In genomic region chr19:4198467-4199126, GRCh38 we compare ENCODE assay signal across 18 cellular contexts. TPM values are rescaled to one million over a fixed set of nuclear protein-coding genes. Genes with fewer than 3 reads are reported as not detected.
DNase-seq lines count a peak whose midpoint lies in the region; ATAC-seq, FAIRE-seq and TF ChIP-seq lines count a peak whose summit lies in the region.
"Had no signal": no experiment of that assay in that cellular context is flagged by ENCODE, and none has a peak within 500 bp of the region (broad histone marks: within the 10 kb centered on the region; RNA-seq: fewer than 3 reads in every experiment).

No MANE protein-coding gene starts in this region.

- H3K36me3 Mint-ChIP-seq in activated naive CD4-positive, alpha-beta T cell treated with anti-CD3 and anti-CD28 coated beads, Interleukin-2, amount 10 ng/mL, durations not matched to agents 7 days and 5 days = peaks cover 3% of the 10 kb centered on the region

- H3K36me3 ChIP-seq in HUES48 (ENCODE audit: control insufficient read depth, insufficient read depth, low read length) (no peaks in the 10 kb centered on the region), K562 (ENCODE audit: control insufficient read depth, insufficient read depth, low read length) (no peaks in the 10 kb centered on the region), suprapubic skin (no peaks in the 10 kb centered on the region), PC-3 (ENCODE audit: low read depth, low read length) (no peaks in the 10 kb centered on the region)
- H3K36me3 ChIP-seq: neutrophil had no signal

- H3K4me3 Mint-ChIP-seq in activated naive CD4-positive, alpha-beta T cell treated with anti-CD3 and anti-CD28 coated beads, Interleukin-2, amount 10 ng/mL, durations not matched to agents 7 days and 5 days = no peak overlapping the region
- H3K4me3 Mint-ChIP-seq: activated CD8-positive, alpha-beta T cell treated with anti-CD3 and anti-CD28 coated beads for 36 hours had no signal

- no peak overlapping the region for H3K4me2 ChIP-seq in K562 (ENCODE audit: insufficient read depth, low read length)
- H3K4me2 ChIP-seq in PC-3 (ENCODE audit: low read length) = no peak overlapping the region

- peaks cover 8% of the 10 kb centered on the region for H3K9me3 Mint-ChIP-seq in activated naive CD4-positive, alpha-beta T cell treated with anti-CD3 and anti-CD28 coated beads, Interleukin-2, amount 10 ng/mL, durations not matched to agents 7 days and 5 days

- DNase-seq in K562 (ENCODE audit: extremely low read depth in 1 of 4, low spot score in 3 of 4) = no peak
- no peak for DNase-seq in suprapubic skin (ENCODE audit: low spot score in 2 of 2)
- DNase-seq in activated naive CD4-positive, alpha-beta T cell treated with anti-CD3 and anti-CD28 coated beads, Interleukin-2, amount 10 ng/mL, durations not matched to agents 7 days and 5 days = no peak
- no peak for DNase-seq in mesenteric fat pad (ENCODE audit: low spot score)
- DNase-seq in PC-3 = no peak
- DNase-seq: activated CD4-positive, CD25-positive, alpha-beta regulatory T cell; activated T-cell treated with anti-CD3 and anti-CD28 coated beads, Interleukin-2, amount 50 U/mL, for 48 hours; AML-193; hypothalamus; Kasumi-1; left colon; midbrain; Right ventricle myocardium superior had no signal

- TF ChIP-seq POLR2A in K562 (conservative IDR thresholded peaks at IDR 0.05) (no peak), suprapubic skin (IDR thresholded peaks at IDR 0.05) (no peak)

- TF ChIP-seq EP300 in K562 (IDR thresholded peaks at IDR 0.05; ENCODE audit: low read length) (no peak), suprapubic skin (IDR thresholded peaks at IDR 0.05) (no peak)

- H3K9ac ChIP-seq in HUES48 (ENCODE audit: low read depth, low read length) (no peak overlapping the region), K562 (ENCODE audit: insufficient read depth in 1 of 2, low read depth in 2 of 2, low read length in 2 of 2) (no peak overlapping the region), PC-3 (ENCODE audit: low read length) (no peak overlapping the region)

- H3K79me2 ChIP-seq in K562 (ENCODE audit: control insufficient read depth, insufficient read depth, low read length) (no peaks in the 10 kb centered on the region), PC-3 (ENCODE audit: low read length) (no peaks in the 10 kb centered on the region)

- POLR2A ChIA-PET in K562 (lab: Yijun Ruan, JAX) (interaction anchor here (0.6 kb wide), 1 partner anchor 79 kb away, joined by 3 read pairs; no protein-coding TSS in a partner anchor), PC-3 (lab: Charles Lee; ENCODE audit: unreplicated experiment) (no interaction called here)

- H3K4me1 Mint-ChIP-seq in activated naive CD4-positive, alpha-beta T cell treated with anti-CD3 and anti-CD28 coated beads, Interleukin-2, amount 10 ng/mL, durations not matched to agents 7 days and 5 days = peaks cover 8% of the 10 kb centered on the region

- no peak for TF ChIP-seq RAD21 in K562 (CRISPR knock-in tag; conservative IDR thresholded peaks at IDR 0.05 in 1 of 2, IDR thresholded peaks at IDR 0.05 in 1 of 2)

- H3F3A ChIP-seq in PC-3 (ENCODE audit: low read length, unreplicated experiment) = no peaks in the 10 kb centered on the region

- WGBS in K562 (ENCODE audit: insufficient coverage, low coverage, missing lambda C conversion rate) = 2% methylated on average over 6 of the region's 28 CpGs
- WGBS in suprapubic skin = 7% methylated on average over 25 of the region's 28 CpGs

- H2AFZ ChIP-seq in K562 (ENCODE audit: low read depth, low read length) = no peak overlapping the region
- no peak overlapping the region for H2AFZ ChIP-seq in PC-3 (ENCODE audit: low read length)

- H3K27me3 Mint-ChIP-seq in activated naive CD4-positive, alpha-beta T cell treated with anti-CD3 and anti-CD28 coated beads, Interleukin-2, amount 10 ng/mL, durations not matched to agents 7 days and 5 days = peaks cover 67% of the 10 kb centered on the region

- in situ Hi-C loops in K562 (cut with MboI) = no loop called here

- H3K4me1 ChIP-seq in HUES48 (ENCODE audit: control insufficient read depth, insufficient read depth, low read length) = peaks cover 5% of the 10 kb centered on the region; the same call in 1 of the 2 replicates
- peaks cover 0 to 16% of the 10 kb centered on the region in 2 experiments; a peak in 2 of 5 replicates for H3K4me1 ChIP-seq in K562 (replicated peaks in 1 of 2; ENCODE audit: control insufficient read depth in 2 of 2, insufficient read depth in 2 of 2, low read length in 2 of 2)
- H3K4me1 ChIP-seq in suprapubic skin = peaks cover 8% of the 10 kb centered on the region
- H3K4me1 ChIP-seq in PC-3 (ENCODE audit: insufficient read depth, low read length) = no peaks in the 10 kb centered on the region

- no peaks in the 10 kb centered on the region for H3K9me1 ChIP-seq in K562 (ENCODE audit: control insufficient read depth, insufficient read depth, low read length)

- intact Hi-C loops in K562 (cut with micrococcal nuclease) (no loop called here), PC-3 (cut with micrococcal nuclease) (no loop called here)

- no peak overlapping the region for H3K27ac Mint-ChIP-seq in activated naive CD4-positive, alpha-beta T cell treated with anti-CD3 and anti-CD28 coated beads, Interleukin-2, amount 10 ng/mL, durations not matched to agents 7 days and 5 days
- H3K27ac Mint-ChIP-seq: activated CD8-positive, alpha-beta T cell treated with anti-CD3 and anti-CD28 coated beads for 36 hours; activated naive CD4-positive, alpha-beta T cell treated with anti-CD3 and anti-CD28 coated beads, Interleukin-2, amount 50 U/mL, for 72 hours had no signal

- TF ChIP-seq CTCF in K562 (IDR thresholded peaks at IDR 0.05 in 2 of 3, conservative IDR thresholded peaks at IDR 0.05 in 1 of 3; ENCODE audit: insufficient read depth in 2 of 3, low read depth in 1 of 3, low read length in 3 of 3) (no peak), suprapubic skin (IDR thresholded peaks at IDR 0.05) (no peak), PC-3 (conservative IDR thresholded peaks at IDR 0.05; ENCODE audit: low read depth, low read length) (no peak)

- BruUV-seq in K562 (replicated peaks; lab: Mats Ljungman, UMichigan) (no TSS peak), PC-3 (replicated peaks; lab: Mats Ljungman, UMichigan) (no TSS peak)

- H3K9me3 ChIP-seq in HUES48 (ENCODE audit: control insufficient read depth, insufficient read depth, low read length) = no peaks in the 10 kb centered on the region
- no peaks in the 10 kb centered on the region for H3K9me3 ChIP-seq in K562 (replicated peaks; ENCODE audit: control insufficient read depth, insufficient read depth, low read depth, low read length)
- no peaks in the 10 kb centered on the region for H3K9me3 ChIP-seq in iPS-18c (ENCODE audit: control insufficient read depth, insufficient read depth, low read length)
- no peaks in the 10 kb centered on the region for H3K9me3 ChIP-seq in suprapubic skin
- H3K9me3 ChIP-seq in PC-3 (ENCODE audit: low read length) = no peaks in the 10 kb centered on the region
- H3K9me3 ChIP-seq: neutrophil had no signal

- H3K27ac ChIP-seq in HUES48 (ENCODE audit: low read depth, low read length) (no peak overlapping the region), K562 (ENCODE audit: extremely low read depth, low read depth, low read length) (no peak overlapping the region), suprapubic skin (no peak overlapping the region), PC-3 (ENCODE audit: low read length) (no peak overlapping the region)
- H3K27ac ChIP-seq: neutrophil had no signal

- H3K4me3 ChIP-seq in HUES48 (ENCODE audit: low read depth, low read length) (peak overlapping the region; percentile 56), K562 (no peak overlapping the region), iPS-18c (ENCODE audit: insufficient read depth, low read depth, low read length) (peak overlapping the region; percentile 52), suprapubic skin (peak overlapping the region; percentile 11), PC-3 (ENCODE audit: low read length) (no peak overlapping the region)

- H3K9me2 ChIP-seq in PC-3 (replicated peaks; ENCODE audit: low read length) = no peaks in the 10 kb centered on the region

- no peaks in the 10 kb centered on the region for H4K20me1 ChIP-seq in K562 (replicated peaks; ENCODE audit: control insufficient read depth, insufficient read depth, low read length)
- no peaks in the 10 kb centered on the region for H4K20me1 ChIP-seq in PC-3 (ENCODE audit: low read length)

- FAIRE-seq in K562 (lab: Jason Lieb, UNC) = no peak

- H3K27me3 ChIP-seq in HUES48 (ENCODE audit: control insufficient read depth, insufficient read depth, low read length) (peaks cover 13% of the 10 kb centered on the region), K562 (ENCODE audit: control insufficient read depth in 2 of 2, insufficient read depth in 2 of 2, low read length in 2 of 2) (peaks cover 5 to 30% of the 10 kb centered on the region in 2 experiments), suprapubic skin (peaks cover 66% of the 10 kb centered on the region), PC-3 (ENCODE audit: low read length) (peaks cover 13% of the 10 kb centered on the region)

- CTCF ChIA-PET in K562 (lab: Yijun Ruan, JAX; ENCODE audit: low intra/inter-chr PET ratio) (interaction anchor here (0.6 kb wide), 1 partner anchor 333 kb away, joined by 3 read pairs; no protein-coding TSS in a partner anchor), PC-3 (lab: Charles Lee) (no interaction called here)
- CTCF ChIA-PET in activated naive CD4-positive, alpha-beta T cell treated with anti-CD3 and anti-CD28 coated beads, Interleukin-2, amount 10 ng/mL, durations not matched to agents 7 days and 5 days (lab: Charles Lee) = no interaction called here

- ATAC-seq in K562 (no peak; the same call in 2 of the 3 replicates), PC-3 (no peak)
- ATAC-seq: activated naive CD4-positive, alpha-beta T cell treated with anti-CD3 and anti-CD28 coated beads, Interleukin-2, amount 50 U/mL, for 72 hours had no signal

RNA-seq across cellular contexts. Expression of gene ANKRD24, which starts 16.1 kb away (rescaled TPM):
- total RNA-seq in K562 (2011; cell fraction: chromatin; rRNA removed; ENCODE audit: low replicate concordance) = 0.53 and 1.2 TPM in 2 replicates
- 0.13 and 0.17 TPM in 2 replicates for total RNA-seq in K562 (2011; cell fraction: nucleolus; rRNA removed)
- 0.15 and 0.37 TPM in 2 replicates for total RNA-seq in K562 (2011; cell fraction: nucleoplasm; rRNA removed)
- total RNA-seq in K562 (2014; rRNA removed) = 0.08 TPM in 1 of 2 replicates, not detected in the other
- total RNA-seq in K562 (2014; rRNA removed; fragmentation: Illumina TruSeq; extraction: Trizol) = not detected in 2 replicates
- total RNA-seq in K562 (2015; rRNA removed; fragmentation: Illumina TruSeq; extraction: Trizol) = not detected in 2 replicates
- 0.07 and 0.38 TPM in 2 replicates for total RNA-seq in K562 (2021)
- 0.11 and 0.24 TPM in 2 replicates for polyA plus RNA-seq in K562 (2011; rRNA removed)
- 0.31 and 0.34 TPM in 2 replicates for polyA plus RNA-seq in K562 (2011; cell fraction: cytosol; rRNA removed)
- 0.48 TPM in 2 replicates for polyA plus RNA-seq in K562 (2011; cell fraction: nucleus; rRNA removed)
- 0.09 and 0.51 TPM in 2 replicates for polyA plus RNA-seq in K562 (2012)
- 0.07 TPM in 1 of 2 replicates, not detected in the other for polyA plus RNA-seq in K562 (2014; fragmentation: Illumina TruSeq; extraction: Trizol)
- polyA plus RNA-seq in K562 (2014; fragmentation: Nextera tagmentation; extraction: Ambion mirVana) = not detected
- polyA plus RNA-seq in K562 (2014; rRNA removed) = 0.03 and 0.12 TPM in 2 replicates
- polyA minus RNA-seq in K562 (2011; rRNA and poly(A)+ RNA removed) = 0.11 and 0.27 TPM in 2 replicates
- polyA minus RNA-seq in K562 (2011; cell fraction: cytosol; rRNA and poly(A)+ RNA removed) = not detected in 2 replicates
- 0.11 and 0.13 TPM in 2 replicates for polyA minus RNA-seq in K562 (2011; cell fraction: nucleus; rRNA and poly(A)+ RNA removed)
- under 1 TPM; 0.44 to 0.87 (median 0.54) TPM for total RNA-seq in suprapubic skin
- 1.4 TPM for total RNA-seq in mesenteric fat pad
- total RNA-seq in PC-3 (2014; rRNA removed) = 0.33 and 0.63 TPM in 2 replicates

RNA-seq across cellular contexts. Expression of gene SIRT6, which starts 16.2 kb away (rescaled TPM):
- 19.9 and 49.6 TPM in 2 replicates for total RNA-seq in K562 (2011; cell fraction: chromatin; rRNA removed; ENCODE audit: low replicate concordance)
- total RNA-seq in K562 (2011; cell fraction: nucleolus; rRNA removed) = 43.2 and 44.7 TPM in 2 replicates
- total RNA-seq in K562 (2011; cell fraction: nucleoplasm; rRNA removed) = 26.7 and 29.2 TPM in 2 replicates
- total RNA-seq in K562 (2014; rRNA removed) (26.7 and 32.5 TPM in 2 replicates), K562 (2014; rRNA removed; fragmentation: Illumina TruSeq; extraction: Trizol) (0.93 and 2.7 TPM in 2 replicates), K562 (2015; rRNA removed; fragmentation: Illumina TruSeq; extraction: Trizol) (10.2 and 11.0 TPM in 2 replicates), K562 (2021) (36.6 and 37.7 TPM in 2 replicates), suprapubic skin (10 to 100 TPM; 28.1 to 45.7 (median 31.8) TPM), mesenteric fat pad (20.7 TPM), PC-3 (2014; rRNA removed) (18.0 and 20.8 TPM in 2 replicates)
- polyA plus RNA-seq in K562 (2011; rRNA removed) (15.0 and 20.8 TPM in 2 replicates), K562 (2014; fragmentation: Illumina TruSeq; extraction: Trizol) (8.0 and 23.9 TPM in 2 replicates), K562 (2014; fragmentation: Nextera tagmentation; extraction: Ambion mirVana) (1 to 10 TPM; 1.4 to 1.8 TPM), K562 (2014; rRNA removed) (37.3 and 41.1 TPM in 2 replicates)
- polyA plus RNA-seq in K562 (2011; cell fraction: cytosol; rRNA removed) = 25.2 and 50.5 TPM in 2 replicates
- polyA plus RNA-seq in K562 (2011; cell fraction: nucleus; rRNA removed) = 41.0 and 84.2 TPM in 2 replicates
- polyA plus RNA-seq in K562 (2012) = 27.9 and 32.4 TPM in 2 replicates
- 2.9 and 6.5 TPM in 2 replicates for polyA minus RNA-seq in K562 (2011; rRNA and poly(A)+ RNA removed)
- polyA minus RNA-seq in K562 (2011; cell fraction: cytosol; rRNA and poly(A)+ RNA removed) = 12.1 and 12.7 TPM in 2 replicates
- polyA minus RNA-seq in K562 (2011; cell fraction: nucleus; rRNA and poly(A)+ RNA removed) = 11.3 and 13.2 TPM in 2 replicates

RNA-seq across cellular contexts. Expression of gene EBI3, which starts 30.7 kb away (rescaled TPM):
- total RNA-seq in K562 (2011; cell fraction: chromatin; rRNA removed; ENCODE audit: low replicate concordance) = not detected in 2 replicates
- total RNA-seq in K562 (2011; cell fraction: nucleolus; rRNA removed) = 0.33 and 0.39 TPM in 2 replicates
- not detected in 2 replicates for total RNA-seq in K562 (2011; cell fraction: nucleoplasm; rRNA removed)
- total RNA-seq in K562 (2014; rRNA removed) (not detected in 2 replicates), K562 (2014; rRNA removed; fragmentation: Illumina TruSeq; extraction: Trizol) (not detected in 2 replicates), K562 (2015; rRNA removed; fragmentation: Illumina TruSeq; extraction: Trizol) (not detected in 2 replicates), K562 (2021) (0.22 TPM in 1 of 2 replicates, not detected in the other), suprapubic skin (under 1 TPM in 3 of 4 donors, not detected in 1; 0.57 to 0.89 (median 0.57) TPM), mesenteric fat pad (5.8 TPM), PC-3 (2014; rRNA removed) (not detected in 2 replicates)
- polyA plus RNA-seq in K562 (2011; rRNA removed) (0.12 and 0.35 TPM in 2 replicates), K562 (2014; fragmentation: Illumina TruSeq; extraction: Trizol) (0.30 TPM in 1 of 2 replicates, not detected in the other), K562 (2014; fragmentation: Nextera tagmentation; extraction: Ambion mirVana) (not detected), K562 (2014; rRNA removed) (0.08 and 0.40 TPM in 2 replicates)
- polyA plus RNA-seq in K562 (2011; cell fraction: cytosol; rRNA removed) = 0.34 and 1.2 TPM in 2 replicates
- 0.13 and 0.36 TPM in 2 replicates for polyA plus RNA-seq in K562 (2011; cell fraction: nucleus; rRNA removed)
- polyA plus RNA-seq in K562 (2012) = 0.21 and 0.47 TPM in 2 replicates
- polyA minus RNA-seq in K562 (2011; rRNA and poly(A)+ RNA removed) = not detected in 2 replicates
- polyA minus RNA-seq in K562 (2011; cell fraction: cytosol; rRNA and poly(A)+ RNA removed) = not detected in 2 replicates
- polyA minus RNA-seq in K562 (2011; cell fraction: nucleus; rRNA and poly(A)+ RNA removed) = not detected in 2 replicates

RNA-seq across cellular contexts. Expression of gene CREB3L3, which starts 45.2 kb away (rescaled TPM):
- not detected in 2 replicates for total RNA-seq in K562 (2011; cell fraction: chromatin; rRNA removed; ENCODE audit: low replicate concordance)
- not detected in 2 replicates for total RNA-seq in K562 (2011; cell fraction: nucleolus; rRNA removed)
- not detected in 2 replicates for total RNA-seq in K562 (2011; cell fraction: nucleoplasm; rRNA removed)
- total RNA-seq in K562 (2014; rRNA removed) (not detected in 2 replicates), K562 (2014; rRNA removed; fragmentation: Illumina TruSeq; extraction: Trizol) (not detected in 2 replicates), K562 (2015; rRNA removed; fragmentation: Illumina TruSeq; extraction: Trizol) (0.11 TPM in 1 of 2 replicates, not detected in the other), K562 (2021) (0.07 TPM in 1 of 2 replicates, not detected in the other), suprapubic skin (under 1 TPM in 1 of 4 donors, not detected in 3; 0.64 TPM), mesenteric fat pad (1.00 TPM), PC-3 (2014; rRNA removed) (not detected in 2 replicates)
- polyA plus RNA-seq in K562 (2011; rRNA removed) (0.03 TPM in 1 of 2 replicates, not detected in the other), K562 (2014; fragmentation: Illumina TruSeq; extraction: Trizol) (0.06 TPM in 1 of 2 replicates, not detected in the other), K562 (2014; fragmentation: Nextera tagmentation; extraction: Ambion mirVana) (not detected), K562 (2014; rRNA removed) (0.38 TPM in 1 of 2 replicates, not detected in the other)
- not detected in 2 replicates for polyA plus RNA-seq in K562 (2011; cell fraction: cytosol; rRNA removed)
- polyA plus RNA-seq in K562 (2011; cell fraction: nucleus; rRNA removed) = not detected in 2 replicates
- 0.08 and 0.17 TPM in 2 replicates for polyA plus RNA-seq in K562 (2012)
- not detected in 2 replicates for polyA minus RNA-seq in K562 (2011; rRNA and poly(A)+ RNA removed)
- polyA minus RNA-seq in K562 (2011; cell fraction: cytosol; rRNA and poly(A)+ RNA removed) = not detected in 2 replicates
- not detected in 2 replicates for polyA minus RNA-seq in K562 (2011; cell fraction: nucleus; rRNA and poly(A)+ RNA removed)
- total RNA-seq: activated CD8-positive, alpha-beta T cell treated with anti-CD3 and anti-CD28 coated beads for 36 hours; Right ventricle myocardium superior had no signal

RNA-seq across cellular contexts. Expression of gene YJU2, which starts 48.3 kb away (rescaled TPM):
- total RNA-seq in K562 (2011; cell fraction: chromatin; rRNA removed; ENCODE audit: low replicate concordance) = 8.3 and 15.5 TPM in 2 replicates
- 12.6 and 14.5 TPM in 2 replicates for total RNA-seq in K562 (2011; cell fraction: nucleolus; rRNA removed)
- 8.1 and 11.4 TPM in 2 replicates for total RNA-seq in K562 (2011; cell fraction: nucleoplasm; rRNA removed)
- total RNA-seq in K562 (2014; rRNA removed) = 34.9 and 46.0 TPM in 2 replicates
- total RNA-seq in K562 (2014; rRNA removed; fragmentation: Illumina TruSeq; extraction: Trizol) = 11.7 and 12.1 TPM in 2 replicates
- total RNA-seq in K562 (2015; rRNA removed; fragmentation: Illumina TruSeq; extraction: Trizol) = 22.4 and 23.5 TPM in 2 replicates
- total RNA-seq in K562 (2021) = 26.5 and 28.6 TPM in 2 replicates
- 12.6 and 15.4 TPM in 2 replicates for polyA plus RNA-seq in K562 (2011; rRNA removed)
- 17.5 and 33.3 TPM in 2 replicates for polyA plus RNA-seq in K562 (2011; cell fraction: cytosol; rRNA removed)
- polyA plus RNA-seq in K562 (2011; cell fraction: nucleus; rRNA removed) = 8.4 and 11.4 TPM in 2 replicates
- polyA plus RNA-seq in K562 (2012) = 20.8 and 26.9 TPM in 2 replicates
- polyA plus RNA-seq in K562 (2014; fragmentation: Illumina TruSeq; extraction: Trizol) = 19.3 and 27.8 TPM in 2 replicates
- 1 to 10 TPM in 1 of 2 experiments, under 1 TPM in 1; 0.41 to 1.4 TPM for polyA plus RNA-seq in K562 (2014; fragmentation: Nextera tagmentation; extraction: Ambion mirVana)
- polyA plus RNA-seq in K562 (2014; rRNA removed) = 33.0 and 34.6 TPM in 2 replicates
- polyA minus RNA-seq in K562 (2011; rRNA and poly(A)+ RNA removed) = 11.0 and 12.5 TPM in 2 replicates
- 8.3 and 10.7 TPM in 2 replicates for polyA minus RNA-seq in K562 (2011; cell fraction: cytosol; rRNA and poly(A)+ RNA removed)
- polyA minus RNA-seq in K562 (2011; cell fraction: nucleus; rRNA and poly(A)+ RNA removed) = 3.2 and 6.4 TPM in 2 replicates
- total RNA-seq in suprapubic skin = 10 to 100 TPM; 23.3 to 34.3 (median 26.9) TPM
- 15.1 TPM for total RNA-seq in mesenteric fat pad
- total RNA-seq in PC-3 (2014; rRNA removed) = 33.1 and 45.6 TPM in 2 replicates

Comparison
In these comparisons a context has a peak if more than half of its experiments do, and no peak if none do; other contexts are left out.
1. H3K4me3 ChIP-seq: peak in HUES48 (single experiment), iPS-18c (single experiment) and suprapubic skin (single experiment); none in K562 (single experiment) and PC-3 (single experiment).